In the genomic region with DNA sequence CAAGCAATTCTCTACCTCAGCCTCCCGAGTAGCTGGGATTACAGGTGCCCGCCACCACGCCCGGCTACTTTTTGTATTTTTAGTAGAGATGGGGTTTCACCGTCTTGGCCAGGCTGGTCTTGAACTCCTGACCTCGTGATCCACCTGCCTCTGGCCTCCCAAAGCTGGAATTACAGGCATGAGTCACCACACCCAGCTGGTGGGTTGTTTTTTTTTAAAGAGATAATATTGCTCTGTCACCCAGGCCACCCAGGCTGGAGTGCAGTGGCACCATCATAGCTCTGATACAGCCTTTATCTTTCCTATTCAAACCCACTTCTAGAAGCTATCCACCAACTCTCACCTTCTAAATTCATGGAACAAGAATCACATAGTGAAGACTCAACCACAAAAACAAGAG, we compare ENCODE assay signal across 22 cellular contexts. TPM values are rescaled to one million over a fixed set of nuclear protein-coding genes. Genes with fewer than 3 reads are reported as not detected.
"Had no signal": no experiment of that assay in that cellular context is flagged by ENCODE, and none has a peak within 500 bp of the region (broad histone marks: within the 10 kb centered on the region; RNA-seq: fewer than 3 reads in every experiment).

No MANE protein-coding gene starts in this region.

RNA-seq across cellular contexts. Expression of a gene that starts 40.2 kb away (rescaled TPM):
- total RNA-seq: activated CD4-positive, alpha-beta memory T cell treated with anti-CD3 and anti-CD28 coated beads for 36 hours; activated CD4-positive, alpha-beta T cell treated with anti-CD3 and anti-CD28 coated beads for 36 hours; activated CD4-positive, alpha-beta T cell treated with anti-CD3 and anti-CD28 coated beads, Interleukin-2, amount 10 ng/mL, durations not matched to agents 24 days and 14 days; activated CD8-positive, alpha-beta memory T cell treated with anti-CD3 and anti-CD28 coated beads for 36 hours; activated CD8-positive, alpha-beta memory T cell treated with anti-CD3 and anti-CD28 coated beads, Interleukin-2, amount 10 ng/mL, durations not matched to agents 7 days and 5 days; activated CD8-positive, alpha-beta T cell treated with anti-CD3 and anti-CD28 coated beads, Interleukin-2, amount 10 ng/mL, durations not matched to agents 7 days and 5 days; activated naive CD4-positive, alpha-beta T cell treated with anti-CD3 and anti-CD28 coated beads for 36 hours; activated naive CD8-positive, alpha-beta T cell treated with anti-CD3 and anti-CD28 coated beads for 36 hours; activated T-helper 1 cell treated with anti-CD3 and anti-CD28 coated beads, Interleukin-12 subunit alpha, Interleukin-12 subunit beta, Interleukin-2, Interleukin-4 antibody, amounts not matched to agents 30 ng/mL and 10 ng/mL and 1 ng/mL, durations not matched to agents 14 hours and 24 hours and 36 hours; activated T-helper 2 cell treated with anti-CD3 and anti-CD28 coated beads, Interferon-gamma antibody, Interleukin-2, Interleukin-4, amounts not matched to agents 10 μg/mL and 5 μg/mL and 100 μg/mL, durations not matched to agents 14 hours and 24 hours and 36 hours; adrenal gland; aorta; body of pancreas; chondrocyte; dermis blood vessel endothelial cell; esophagus squamous epithelium; fibroblast of lung; fibroblast of villous mesenchyme; gastroesophageal sphincter; glomerular endothelial cell; heart right ventricle had no signal
- polyA plus RNA-seq: adrenal gland, aorta, esophagus, fibroblast of lung, heart right ventricle had no signal
